ENCODE assay signal across 8 cellular contexts in the genomic region with DNA sequence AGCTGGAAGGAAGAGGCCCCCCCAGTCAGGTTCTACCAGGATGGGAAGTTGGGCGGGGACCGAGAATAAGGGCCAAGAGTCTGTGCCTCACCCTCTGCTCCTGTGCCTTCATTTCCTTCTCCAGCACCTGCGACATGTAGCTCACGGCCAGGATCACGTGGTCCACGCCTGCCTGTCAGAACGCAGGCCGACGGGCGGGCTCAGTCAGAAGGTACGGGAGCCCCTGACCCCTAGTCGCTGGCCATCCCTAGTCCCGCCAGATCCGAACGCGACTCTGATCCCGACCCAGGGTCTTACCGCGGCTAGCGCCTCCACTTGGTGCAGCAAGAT. TPM values are rescaled to one million over a fixed set of nuclear protein-coding genes. Genes with fewer than 3 reads are reported as not detected.
A peak's percentile ranks its signal among the peaks of the same experiment; 100 is the strongest.
DNase-seq lines count a peak whose midpoint lies in the region; ATAC-seq and TF ChIP-seq lines count a peak whose summit lies in the region.

No MANE protein-coding gene starts in this region.

- H3K27ac ChIP-seq in MM.1S (ENCODE audit: low read length) = peak overlapping the region; percentile 99
- peak overlapping the region; percentile 100 for H3K27ac ChIP-seq in duodenal mucosa (ENCODE audit: low read depth, low read length)

- H3K36me3 Mint-ChIP-seq in activated CD4-positive, alpha-beta T cell treated with anti-CD3 and anti-CD28 coated beads, Interleukin-2, amount 10 ng/mL, durations not matched to agents 7 days and 5 days (ENCODE audit: low read depth) = peaks cover 18% of the 10 kb centered on the region
- peaks cover 4% of the 10 kb centered on the region for H3K36me3 Mint-ChIP-seq in memory B cell

- CTCF ChIA-PET in GM10248 (lab: Yijun Ruan, JAX) = interaction anchor here (1.3 to 1.5 kb wide), 4 partner anchors 20 to 183 kb away, joined by 3 read pairs; a partner anchor contains a TSS
- CTCF ChIA-PET in activated CD4-positive, alpha-beta T cell treated with anti-CD3 and anti-CD28 coated beads, Interleukin-2, amount 10 ng/mL, durations not matched to agents 7 days and 5 days (lab: Charles Lee) = interaction anchor here (1.2 kb wide), 1 partner anchor 184 kb away, joined by 4 read pairs; no protein-coding TSS in a partner anchor

- H3K4me3 ChIP-seq in MM.1S (ENCODE audit: low read length) = peak overlapping the region; percentile 99
- peak overlapping the region; percentile 91 to 99 for H3K4me3 ChIP-seq in duodenal mucosa (ENCODE audit: low read depth in 1 of 2, low read length in 2 of 2)

- DNase-seq in GM10248 (ENCODE audit: extremely low spot score) (peak; percentile 60), MM.1S (peak; percentile 73), memory B cell (ENCODE audit: low spot score in 2 of 2) (peak in 1 of 2 donors; percentile 47), NCI-H1694 treated with DMSO at 0.1 percent for 48 hours (lab: John Stamatoyannopoulos, UW) (no peak), NCI-H226 (no peak)
- peak; percentile 78 for DNase-seq in activated CD4-positive, alpha-beta T cell treated with anti-CD3 and anti-CD28 coated beads, Interleukin-2, amount 10 ng/mL, durations not matched to agents 7 days and 5 days
- DNase-seq in stimulated activated CD8-positive, alpha-beta memory T cell treated with anti-CD3 and anti-CD28 coated beads, Interleukin-12 subunit alpha, Interleukin-12 subunit beta, amount 100 ng/mL, for 1 hour (ENCODE audit: low read depth) = peak; percentile 33

- H3K36me3 ChIP-seq in MM.1S (replicated peaks; ENCODE audit: insufficient read depth, low read length) = no peaks in the 10 kb centered on the region
- H3K36me3 ChIP-seq in duodenal mucosa (ENCODE audit: control insufficient read depth in 1 of 2, insufficient read depth in 2 of 2, low read length in 2 of 2) = peaks cover 33 to 52% of the 10 kb centered on the region in 2 donors

- peak overlapping the region; percentile 95 for H3K4me3 Mint-ChIP-seq in activated CD4-positive, alpha-beta T cell treated with anti-CD3 and anti-CD28 coated beads, Interleukin-2, amount 10 ng/mL, durations not matched to agents 7 days and 5 days
- H3K4me3 Mint-ChIP-seq in memory B cell = peak overlapping the region; percentile 90

- H2AFZ ChIP-seq in MM.1S (ENCODE audit: low read length) = peak overlapping the region; percentile 87

- H3K27me3 Mint-ChIP-seq in activated CD4-positive, alpha-beta T cell treated with anti-CD3 and anti-CD28 coated beads, Interleukin-2, amount 10 ng/mL, durations not matched to agents 7 days and 5 days = no peaks in the 10 kb centered on the region
- no peaks in the 10 kb centered on the region for H3K27me3 Mint-ChIP-seq in memory B cell

- no peaks in the 10 kb centered on the region for H4K20me1 ChIP-seq in MM.1S (ENCODE audit: insufficient read depth, low read length)

- H3F3A ChIP-seq in MM.1S (ENCODE audit: insufficient read depth, low read length) = peaks cover 16% of the 10 kb centered on the region

- peak; percentile 5 for ATAC-seq in memory B cell (ENCODE audit: low read depth)

- no peaks in the 10 kb centered on the region for H3K9me3 Mint-ChIP-seq in activated CD4-positive, alpha-beta T cell treated with anti-CD3 and anti-CD28 coated beads, Interleukin-2, amount 10 ng/mL, durations not matched to agents 7 days and 5 days
- H3K9me3 Mint-ChIP-seq in memory B cell = no peaks in the 10 kb centered on the region

- no peaks in the 10 kb centered on the region for H3K9me3 ChIP-seq in MM.1S (replicated peaks; ENCODE audit: insufficient read depth, low read length)
- H3K9me3 ChIP-seq in duodenal mucosa (ENCODE audit: control insufficient read depth in 1 of 2, low read length in 2 of 2) = no peaks in the 10 kb centered on the region

- H3K27me3 ChIP-seq in MM.1S (replicated peaks; ENCODE audit: insufficient read depth, low read length) = no peaks in the 10 kb centered on the region
- H3K27me3 ChIP-seq in duodenal mucosa (ENCODE audit: control insufficient read depth in 1 of 2, insufficient read depth in 2 of 2, low read length in 2 of 2) = no peaks in the 10 kb centered on the region

- peak overlapping the region; percentile 98 for H3K27ac Mint-ChIP-seq in activated CD4-positive, alpha-beta T cell treated with anti-CD3 and anti-CD28 coated beads, Interleukin-2, amount 10 ng/mL, durations not matched to agents 7 days and 5 days
- H3K27ac Mint-ChIP-seq in memory B cell = peak overlapping the region; percentile 100

- POLR2A ChIA-PET in GM10248 (lab: Yijun Ruan, JAX) = interaction anchor here (0.8 to 1.0 kb wide), 2 partner anchors 10 to 79 kb away, joined by 3 to 4 read pairs; no protein-coding TSS in a partner anchor
- POLR2A ChIA-PET in activated CD4-positive, alpha-beta T cell treated with anti-CD3 and anti-CD28 coated beads, Interleukin-2, amount 10 ng/mL, durations not matched to agents 7 days and 5 days (lab: Charles Lee) = no interaction called here

- no peak for TF ChIP-seq CTCF in GM10248 (IDR thresholded peaks at IDR 0.05; ENCODE audit: control extremely low read depth, extremely low read depth, low read depth, missing control alignments)
- no peak for TF ChIP-seq CTCF in MM.1S (IDR thresholded peaks at IDR 0.05; ENCODE audit: low read length)

- peaks cover 42% of the 10 kb centered on the region for H3K4me1 Mint-ChIP-seq in activated CD4-positive, alpha-beta T cell treated with anti-CD3 and anti-CD28 coated beads, Interleukin-2, amount 10 ng/mL, durations not matched to agents 7 days and 5 days
- peaks cover 47% of the 10 kb centered on the region for H3K4me1 Mint-ChIP-seq in memory B cell

- H3K9ac ChIP-seq in MM.1S (ENCODE audit: low read length) (peak overlapping the region; percentile 100), duodenal mucosa (ENCODE audit: low read depth in 1 of 2, low read length in 2 of 2) (peak overlapping the region; percentile 97 to 99)

- peaks cover 29% of the 10 kb centered on the region for H3K79me2 ChIP-seq in MM.1S (ENCODE audit: low read length)

- H3K9me2 ChIP-seq in MM.1S (replicated peaks; ENCODE audit: insufficient read depth, low read length) = no peaks in the 10 kb centered on the region

- H3K4me1 ChIP-seq in MM.1S (ENCODE audit: low read length) = peaks cover 14% of the 10 kb centered on the region
- H3K4me1 ChIP-seq in duodenal mucosa (ENCODE audit: control insufficient read depth in 1 of 2, insufficient read depth in 2 of 2, low read length in 2 of 2) = peaks cover 75 to 84% of the 10 kb centered on the region in 2 donors

- peak overlapping the region; percentile 79 for H3K4me2 ChIP-seq in MM.1S (ENCODE audit: low read depth, low read length)

RNA-seq across cellular contexts. Expression of a gene that starts 0.5 kb away (rescaled TPM):
- 10 to 100 TPM; 36.5 to 46.0 TPM for total RNA-seq in activated CD4-positive, alpha-beta T cell treated with anti-CD3 and anti-CD28 coated beads, Interleukin-2, amount 10 ng/mL, durations not matched to agents 7 days and 5 days

RNA-seq across cellular contexts. Expression of a gene that starts 3.8 kb away (rescaled TPM):
- under 1 TPM in 1 of 2 experiments, not detected in 1; 0.30 TPM for total RNA-seq in activated CD4-positive, alpha-beta T cell treated with anti-CD3 and anti-CD28 coated beads, Interleukin-2, amount 10 ng/mL, durations not matched to agents 7 days and 5 days

RNA-seq across cellular contexts. Expression of a gene that starts 33.9 kb away (rescaled TPM):
- total RNA-seq in activated CD4-positive, alpha-beta T cell treated with anti-CD3 and anti-CD28 coated beads, Interleukin-2, amount 10 ng/mL, durations not matched to agents 7 days and 5 days = 10 to 100 TPM; 47.5 to 49.2 TPM

RNA-seq across cellular contexts. Expression of a gene that starts 34.0 kb away (rescaled TPM):
- 10 to 100 TPM in 1 of 2 experiments, 1 to 10 TPM in 1; 8.4 to 10.0 TPM for total RNA-seq in activated CD4-positive, alpha-beta T cell treated with anti-CD3 and anti-CD28 coated beads, Interleukin-2, amount 10 ng/mL, durations not matched to agents 7 days and 5 days

RNA-seq across cellular contexts. Expression of a gene that starts 49.1 kb away (rescaled TPM):
- total RNA-seq in activated CD4-positive, alpha-beta T cell treated with anti-CD3 and anti-CD28 coated beads, Interleukin-2, amount 10 ng/mL, durations not matched to agents 7 days and 5 days = 100 to 1,000 TPM; 137 TPM

Comparison
In these comparisons a context has a peak if more than half of its experiments do, and no peak if none do; other contexts are left out.
1. DNase-seq: peak in GM10248 (single experiment), MM.1S (single experiment), activated CD4-positive, alpha-beta T cell treated with anti-CD3 and anti-CD28 coated beads, Interleukin-2, amount 10 ng/mL, durations not matched to agents 7 days and 5 days (single experiment) and stimulated activated CD8-positive, alpha-beta memory T cell treated with anti-CD3 and anti-CD28 coated beads, Interleukin-12 subunit alpha, Interleukin-12 subunit beta, amount 100 ng/mL, for 1 hour (single experiment); none in NCI-H1694 treated with DMSO at 0.1 percent for 48 hours (single experiment) and NCI-H226 (single experiment).